15 cellular contexts compared by ENCODE assay signal in the genomic region with DNA sequence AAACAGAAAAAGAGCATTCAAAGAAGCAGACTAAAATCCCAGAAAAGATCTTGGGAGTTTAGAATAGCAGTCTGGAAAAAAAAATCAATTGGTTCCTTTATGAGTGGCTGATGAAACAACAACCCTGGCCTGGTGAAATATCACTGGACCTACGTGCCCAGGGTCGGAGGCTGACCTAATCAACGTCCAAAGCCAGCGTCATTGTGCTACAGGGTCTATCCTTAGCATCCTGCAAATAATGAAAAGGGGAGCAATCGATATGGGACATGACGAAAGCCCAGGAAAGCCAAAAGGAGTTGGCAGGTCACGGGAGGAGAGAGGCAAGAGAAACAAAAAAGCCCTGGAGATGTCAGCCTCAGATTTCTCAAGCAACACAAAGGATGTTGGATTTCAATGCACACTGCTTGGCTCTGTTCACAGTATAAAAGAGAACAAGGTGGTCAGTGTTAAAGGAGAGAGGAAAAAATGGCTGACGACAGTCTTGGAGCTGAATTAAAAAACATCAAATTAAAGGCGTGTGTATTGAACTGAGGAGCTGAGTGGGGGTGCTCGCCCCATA.
DNase-seq lines count a peak whose midpoint lies in the region; ATAC-seq and TF ChIP-seq lines count a peak whose summit lies in the region.
"Had no signal": no experiment of that assay in that cellular context is flagged by ENCODE, and none has a peak within 500 bp of the region (broad histone marks: within the 10 kb centered on the region; RNA-seq: fewer than 3 reads in every experiment).

No MANE protein-coding gene starts in this region.

- H3K27ac ChIP-seq in IMR-90 (ENCODE audit: insufficient read depth, low read length), result no peak overlapping the region
- peak overlapping the region; percentile 84 for H3K27ac ChIP-seq in caudate nucleus (ENCODE audit: low read depth, low read length)
- no peak overlapping the region for H3K27ac ChIP-seq in sigmoid colon
- H3K27ac ChIP-seq: HL-60, PC-9, SJSA1 had no signal

- TF ChIP-seq POLR2A in IMR-90 (IDR thresholded peaks at IDR 0.05; ENCODE audit: low read depth, low read length) (no peak), sigmoid colon (IDR thresholded peaks at IDR 0.05) (no peak)

- no peak overlapping the region for H2BK5ac ChIP-seq in IMR-90 (ENCODE audit: low read depth, low read length, poor library complexity, severe bottlenecking)

- 0 out of 2 replicates have a peak overlapping the region, but pooled peaks have one; percentile 21 for H2AK5ac ChIP-seq in IMR-90 (ENCODE audit: low read depth, low read length)

- TF ChIP-seq CTCF in IMR-90 (conservative IDR thresholded peaks at IDR 0.05; ENCODE audit: low read depth, low read length) (no peak), sigmoid colon (IDR thresholded peaks at IDR 0.05) (no peak)

- H3K9me1 ChIP-seq in IMR-90 (ENCODE audit: insufficient read depth, low read length), result peaks cover 4% of the 10 kb centered on the region; the same call in 1 of the 2 replicates

- no peak overlapping the region; the same call in 1 of the 2 replicates for H4K91ac ChIP-seq in IMR-90 (ENCODE audit: insufficient read depth, low read depth, low read length)

- no peaks in the 10 kb centered on the region for H3K9me3 ChIP-seq in IMR-90 (ENCODE audit: control insufficient read depth, insufficient read depth, low read length)
- H3K9me3 ChIP-seq in sigmoid colon, result no peaks in the 10 kb centered on the region
- H3K9me3 ChIP-seq: SJSA1 had no signal

- CTCF ChIA-PET in IMR-90 (lab: Yijun Ruan, JAX), result no interaction called here

- no peak overlapping the region for H2BK15ac ChIP-seq in IMR-90 (ENCODE audit: low read depth, low read length)

- H2AK9ac ChIP-seq in IMR-90 (replicated peaks; ENCODE audit: low read depth, low read length, poor library complexity), result no peak overlapping the region

- no peak overlapping the region for H3K4me3 ChIP-seq in IMR-90 (ENCODE audit: insufficient read depth, low read depth, low read length)
- H3K4me3 ChIP-seq in sigmoid colon, result no peak overlapping the region
- H3K4me3 ChIP-seq: PC-9, SJSA1 had no signal

- no peak overlapping the region for H3K4me2 ChIP-seq in IMR-90 (ENCODE audit: low read depth, low read length)
- H3K4me2 ChIP-seq: PC-9 had no signal

- no peak for TF ChIP-seq RAD21 in IMR-90 (IDR thresholded peaks at IDR 0.05; ENCODE audit: low read length)

- no peaks in the 10 kb centered on the region for H3K79me1 ChIP-seq in IMR-90 (ENCODE audit: low read depth in 1 of 2, low read length in 2 of 2)

- no peak overlapping the region for H2AFZ ChIP-seq in IMR-90 (replicated peaks; ENCODE audit: low read length, poor library complexity)
- H2AFZ ChIP-seq: PC-9 had no signal

- no TSS peak for BruUV-seq in IMR-90 (replicated peaks; lab: Mats Ljungman, UMichigan)

- no peak for ATAC-seq in IMR-90 (ENCODE audit: low read depth)
- ATAC-seq in HG03095 (IDR thresholded peaks at IDR 0.05; ENCODE audit: unreplicated experiment), result no peak

- no peak overlapping the region for H4K8ac ChIP-seq in IMR-90 (ENCODE audit: low read depth in 2 of 2, low read length in 2 of 2)

- no peak overlapping the region; the same call in 1 of the 2 replicates for H3K4ac ChIP-seq in IMR-90 (ENCODE audit: low read depth, low read length)

- 92% methylated on average over 5 of the region's 10 CpGs; no CpG with 5 or more reads in 1 of the 2 experiments for WGBS in IMR-90 (ENCODE audit: extremely low coverage in 2 of 2, insufficient read length in 1 of 2), 2 experiments
- WGBS in sigmoid colon, 2 donors, result 83 to 90% methylated on average over 10 of the region's 10 CpGs

- TF ChIP-seq EP300 in sigmoid colon (IDR thresholded peaks at IDR 0.05), result no peak

- dilution Hi-C loops in IMR-90 (cut with HindIII; ENCODE audit: low sequenced_read_pairs, unreplicated experiment), result no loop called here

- no peak overlapping the region for H3K18ac ChIP-seq in IMR-90 (ENCODE audit: low read depth, low read length)

- in situ Hi-C loops in IMR-90 (cut with MboI; ENCODE audit: low sequenced_read_pairs), result no loop called here

- H3K23ac ChIP-seq in IMR-90 (ENCODE audit: low read depth, low read length), result no peak overlapping the region

- H2BK120ac ChIP-seq in IMR-90 (ENCODE audit: low read depth, low read length), result no peak overlapping the region

- no peak overlapping the region for H3K56ac ChIP-seq in IMR-90 (ENCODE audit: extremely low read depth, insufficient read depth, low read length)

- H4K20me1 ChIP-seq in IMR-90 (ENCODE audit: insufficient read depth, low read length), result no peaks in the 10 kb centered on the region

- no peaks in the 10 kb centered on the region for H3K36me3 ChIP-seq in IMR-90 (ENCODE audit: control insufficient read depth, insufficient read depth, low read length)
- H3K36me3 ChIP-seq in sigmoid colon, result no peaks in the 10 kb centered on the region
- H3K36me3 ChIP-seq: SJSA1 had no signal

- H3K4me1 ChIP-seq in IMR-90 (ENCODE audit: control insufficient read depth, insufficient read depth, low read length) (peaks cover 3% of the 10 kb centered on the region), sigmoid colon (peaks cover 0 to 11% (median 9%) of the 10 kb centered on the region in 4 donors)

- no peak overlapping the region for H4K5ac ChIP-seq in IMR-90 (ENCODE audit: low read depth, low read length)

- H3K27me3 ChIP-seq in IMR-90 (ENCODE audit: control insufficient read depth, insufficient read depth, low read length), result no peaks in the 10 kb centered on the region
- no peaks in the 10 kb centered on the region for H3K27me3 ChIP-seq in sigmoid colon
- H3K27me3 ChIP-seq: SJSA1 had no signal

- intact Hi-C loops in IMR-90 (cut with micrococcal nuclease) (no loop called here), sigmoid colon (cut with DNase I) (no loop called here)

- H3K9ac ChIP-seq in IMR-90 (ENCODE audit: low read depth, low read length), result no peak overlapping the region

- DNase-seq in IMR-90 (no peak), caudate nucleus (lab: John Stamatoyannopoulos, UW) (peak in 37 of 61 donors; percentile 4 to 74 (median 31)), medulla oblongata (ENCODE audit: extremely low spot score) (peak; percentile 73), sigmoid colon (peak; percentile 63), AG08396 (ENCODE audit: low spot score) (no peak), GM19238 (ENCODE audit: insufficient read length, low spot score) (no peak)
- DNase-seq: COR-L47, NCI-H1436, NCI-H2029, NCI-H2171, NCI-H446, PC-9 had no signal

- no peak overlapping the region for H2BK20ac ChIP-seq in IMR-90 (ENCODE audit: low read depth, low read length)

- POLR2A ChIA-PET in IMR-90 (lab: Charles Lee; ENCODE audit: unreplicated experiment), result no interaction called here

- 0 out of 2 replicates have a peak overlapping the region, but pooled peaks have one; percentile 54 for H3K14ac ChIP-seq in IMR-90 (replicated peaks; ENCODE audit: low read depth, low read length)

TF ChIP-seq in IMR-90, 13 proteins besides CTCF, POLR2A, EP300 and RAD21:
- TF ChIP-seq, protein P1, sequence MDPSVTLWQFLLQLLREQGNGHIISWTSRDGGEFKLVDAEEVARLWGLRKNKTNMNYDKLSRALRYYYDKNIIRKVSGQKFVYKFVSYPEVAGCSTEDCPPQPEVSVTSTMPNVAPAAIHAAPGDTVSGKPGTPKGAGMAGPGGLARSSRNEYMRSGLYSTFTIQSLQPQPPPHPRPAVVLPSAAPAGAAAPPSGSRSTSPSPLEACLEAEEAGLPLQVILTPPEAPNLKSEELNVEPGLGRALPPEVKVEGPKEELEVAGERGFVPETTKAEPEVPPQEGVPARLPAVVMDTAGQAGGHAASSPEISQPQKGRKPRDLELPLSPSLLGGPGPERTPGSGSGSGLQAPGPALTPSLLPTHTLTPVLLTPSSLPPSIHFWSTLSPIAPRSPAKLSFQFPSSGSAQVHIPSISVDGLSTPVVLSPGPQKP (IDR thresholded peaks at IDR 0.05; ENCODE audit: borderline replicate concordance, low read depth, low read length), result no peak
- no peak for TF ChIP-seq BHLHE40 (IDR thresholded peaks at IDR 0.05; ENCODE audit: low read depth, low read length)
- no peak for TF ChIP-seq MXI1 (IDR thresholded peaks at IDR 0.05; ENCODE audit: borderline replicate concordance, low read depth, low read length)
- TF ChIP-seq RCOR1 (IDR thresholded peaks at IDR 0.05; ENCODE audit: insufficient replicate concordance, low read length), result no peak
- TF ChIP-seq CEBPB (IDR thresholded peaks at IDR 0.05; ENCODE audit: low read depth, low read length), result no peak
- TF ChIP-seq, protein P2, sequence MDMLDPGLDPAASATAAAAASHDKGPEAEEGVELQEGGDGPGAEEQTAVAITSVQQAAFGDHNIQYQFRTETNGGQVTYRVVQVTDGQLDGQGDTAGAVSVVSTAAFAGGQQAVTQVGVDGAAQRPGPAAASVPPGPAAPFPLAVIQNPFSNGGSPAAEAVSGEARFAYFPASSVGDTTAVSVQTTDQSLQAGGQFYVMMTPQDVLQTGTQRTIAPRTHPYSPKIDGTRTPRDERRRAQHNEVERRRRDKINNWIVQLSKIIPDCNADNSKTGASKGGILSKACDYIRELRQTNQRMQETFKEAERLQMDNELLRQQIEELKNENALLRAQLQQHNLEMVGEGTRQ (IDR thresholded peaks at IDR 0.05; ENCODE audit: low read depth, low read length), result no peak
- TF ChIP-seq MAZ (IDR thresholded peaks at IDR 0.05; ENCODE audit: borderline replicate concordance, low read depth, low read length), result no peak
- no peak for TF ChIP-seq RFX5 (IDR thresholded peaks at IDR 0.05; ENCODE audit: low read depth, low read length)
- TF ChIP-seq SMC3 (IDR thresholded peaks at IDR 0.05; ENCODE audit: low read depth, low read length), result no peak

Comparison
In these comparisons a context has a peak if more than half of its experiments do, and no peak if none do; other contexts are left out.
1. DNase-seq: peak in caudate nucleus (37 of 61), medulla oblongata (single experiment) and sigmoid colon (single experiment); none in IMR-90 (single experiment), AG08396 (single experiment) and GM19238 (single experiment).